ENCODE assay signal across 23 cellular contexts in the genomic region with DNA sequence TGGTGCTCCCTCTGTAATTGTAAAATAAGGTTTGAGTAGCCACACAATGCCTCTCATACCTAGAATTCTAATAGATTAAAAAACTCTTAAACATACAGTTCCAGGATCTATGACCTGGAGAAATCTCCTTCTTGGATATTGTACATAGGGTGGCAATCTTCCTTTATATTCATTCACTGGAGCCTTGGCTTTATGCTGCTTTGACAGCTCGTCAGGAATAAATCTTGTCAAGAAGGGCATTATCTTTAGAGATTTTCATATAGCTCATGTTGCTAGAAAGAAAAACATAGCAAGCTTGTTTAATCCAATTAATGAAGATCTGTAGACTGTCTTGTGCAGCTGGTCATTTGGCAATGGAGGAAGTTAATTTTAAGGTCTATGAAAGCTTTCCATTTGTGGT.
DNase-seq lines count a peak whose midpoint lies in the region; ATAC-seq, FAIRE-seq and TF ChIP-seq lines count a peak whose summit lies in the region.
"Had no signal": no experiment of that assay in that cellular context is flagged by ENCODE, and none has a peak within 500 bp of the region (broad histone marks: within the 10 kb centered on the region; RNA-seq: fewer than 3 reads in every experiment).

No MANE protein-coding gene starts in this region.

- H3K27me3 Mint-ChIP-seq in activated CD8-positive, alpha-beta T cell treated with anti-CD3 and anti-CD28 coated beads, Interleukin-2, amount 10 ng/mL, durations not matched to agents 7 days and 5 days (ENCODE audit: low read depth), result no peaks in the 10 kb centered on the region

- no peaks in the 10 kb centered on the region for H3K4me1 ChIP-seq in foreskin keratinocyte
- H3K4me1 ChIP-seq: BLaER1 had no signal

- no peak overlapping the region for H3K27ac Mint-ChIP-seq in activated CD8-positive, alpha-beta T cell treated with anti-CD3 and anti-CD28 coated beads, Interleukin-2, amount 10 ng/mL, durations not matched to agents 7 days and 5 days
- H3K27ac Mint-ChIP-seq: CD8-positive, alpha-beta T cell; HFFc6 had no signal

- H3K36me3 Mint-ChIP-seq in activated CD8-positive, alpha-beta T cell treated with anti-CD3 and anti-CD28 coated beads, Interleukin-2, amount 10 ng/mL, durations not matched to agents 7 days and 5 days (ENCODE audit: low read depth), result no peaks in the 10 kb centered on the region
- H3K36me3 Mint-ChIP-seq: CD8-positive, alpha-beta T cell had no signal

- POLR2A ChIA-PET in activated CD8-positive, alpha-beta T cell treated with anti-CD3 and anti-CD28 coated beads, Interleukin-2, amount 10 ng/mL, durations not matched to agents 7 days and 5 days (lab: Charles Lee), result no interaction called here

- peak; percentile 95 for FAIRE-seq in D721Med (lab: Jason Lieb, UNC)
- FAIRE-seq: A204.1, G401.6, GM12891, GM19239, HTR-8/SVneo, K562 had no signal

- no peaks in the 10 kb centered on the region for H3K4me1 Mint-ChIP-seq in activated CD8-positive, alpha-beta T cell treated with anti-CD3 and anti-CD28 coated beads, Interleukin-2, amount 10 ng/mL, durations not matched to agents 7 days and 5 days (ENCODE audit: low read depth)

- no peak for ATAC-seq in activated CD8-positive, alpha-beta T cell treated with anti-CD3 and anti-CD28 coated beads, Interleukin-2, amount 10 ng/mL, durations not matched to agents 7 days and 5 days
- ATAC-seq in foreskin keratinocyte, result no peak
- ATAC-seq: CD8-positive, alpha-beta T cell; HCT116; K562 had no signal

- no peak for DNase-seq in D721Med (ENCODE audit: insufficient read length, low spot score)
- peak; percentile 25 for DNase-seq in NCI-H2227 (lab: John Stamatoyannopoulos, UW; ENCODE audit: unreplicated experiment)
- DNase-seq in NCI-H524 treated with DMSO at 0.1 percent for 48 hours (lab: John Stamatoyannopoulos, UW), result peak; percentile 98
- peak; percentile 34 for DNase-seq in SK-N-DZ (ENCODE audit: low spot score)
- no peak for DNase-seq in activated CD8-positive, alpha-beta T cell treated with anti-CD3 and anti-CD28 coated beads, Interleukin-2, amount 10 ng/mL, durations not matched to agents 7 days and 5 days
- no peak for DNase-seq in foreskin keratinocyte
- DNase-seq in dermis blood vessel endothelial cell, result no peak
- DNase-seq: Calu3; CD8-positive, alpha-beta T cell; DMS 273 treated with DMSO at 0.1 percent for 48 hours; DMS53; GM23248; H7; HFFc6; IMR-90 had no signal

- no peaks in the 10 kb centered on the region for H3K27me3 ChIP-seq in foreskin keratinocyte
- H3K27me3 ChIP-seq: BLaER1 had no signal

- H3K4me3 Mint-ChIP-seq in activated CD8-positive, alpha-beta T cell treated with anti-CD3 and anti-CD28 coated beads, Interleukin-2, amount 10 ng/mL, durations not matched to agents 7 days and 5 days, result no peak overlapping the region
- H3K4me3 Mint-ChIP-seq: CD8-positive, alpha-beta T cell; HFFc6 had no signal

- peak; percentile 5 for TF ChIP-seq CTCF in D721Med (IDR thresholded peaks at IDR 0.05; ENCODE audit: insufficient read depth, missing control alignments)
- TF ChIP-seq CTCF in foreskin keratinocyte (conservative IDR thresholded peaks at IDR 0.05), result no peak

- H3K9me3 Mint-ChIP-seq in activated CD8-positive, alpha-beta T cell treated with anti-CD3 and anti-CD28 coated beads, Interleukin-2, amount 10 ng/mL, durations not matched to agents 7 days and 5 days (ENCODE audit: insufficient read depth), result peaks cover 4% of the 10 kb centered on the region
- H3K9me3 Mint-ChIP-seq: HFFc6 had no signal

- CTCF ChIA-PET in activated CD8-positive, alpha-beta T cell treated with anti-CD3 and anti-CD28 coated beads, Interleukin-2, amount 10 ng/mL, durations not matched to agents 7 days and 5 days (lab: Charles Lee), result no interaction called here

- no peak overlapping the region for H3K27ac ChIP-seq in foreskin keratinocyte
- H3K27ac ChIP-seq: BLaER1, GM23248 had no signal

Comparison
In these comparisons a context has a peak if more than half of its experiments do, and no peak if none do; other contexts are left out.
1. DNase-seq: peak in NCI-H2227 (single experiment), NCI-H524 treated with DMSO at 0.1 percent for 48 hours (single experiment) and SK-N-DZ (single experiment); none in D721Med (single experiment), activated CD8-positive, alpha-beta T cell treated with anti-CD3 and anti-CD28 coated beads, Interleukin-2, amount 10 ng/mL, durations not matched to agents 7 days and 5 days (single experiment), foreskin keratinocyte (0 of 2) and dermis blood vessel endothelial cell (single experiment).